8 cellular contexts compared by ENCODE assay signal in the genomic region with DNA sequence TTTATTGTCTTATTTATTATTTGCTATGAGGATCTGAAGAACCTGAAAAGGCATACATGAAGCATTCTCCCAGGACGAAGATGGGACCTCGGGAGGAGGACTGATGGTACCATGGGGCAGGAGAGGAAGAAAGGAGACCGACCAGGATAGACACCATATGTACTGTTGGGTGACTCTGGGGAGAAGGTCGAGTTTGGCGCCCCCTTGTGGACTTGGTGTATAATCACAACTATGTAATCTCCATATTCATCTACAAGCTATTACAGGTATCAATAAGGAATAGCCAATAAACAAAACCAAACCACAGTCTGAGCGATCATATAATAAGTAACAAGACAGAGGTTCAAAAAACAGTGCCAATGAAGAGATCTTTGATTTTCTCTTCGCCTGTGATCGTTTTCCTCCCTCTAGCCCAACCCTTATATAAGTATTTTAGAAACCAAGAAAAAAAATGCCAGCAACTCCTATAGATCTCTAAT.
DNase-seq lines count a peak whose midpoint lies in the region; ATAC-seq, FAIRE-seq and TF ChIP-seq lines count a peak whose summit lies in the region.

No MANE protein-coding gene starts in this region.

- no peaks in the 10 kb centered on the region for H3K36me3 Mint-ChIP-seq in activated T-helper 1 cell treated with anti-CD3 and anti-CD28 coated beads, Interleukin-12 subunit alpha, Interleukin-12 subunit beta, Interleukin-2, Interleukin-4 antibody, amounts not matched to agents 30 ng/mL and 10 ng/mL and 1 ng/mL, durations not matched to agents 14 hours and 24 hours and 36 hours (ENCODE audit: low read depth)

- no peak overlapping the region for H3K4me3 Mint-ChIP-seq in activated T-helper 1 cell treated with anti-CD3 and anti-CD28 coated beads, Interleukin-12 subunit alpha, Interleukin-12 subunit beta, Interleukin-2, Interleukin-4 antibody, amounts not matched to agents 30 ng/mL and 10 ng/mL and 1 ng/mL, durations not matched to agents 14 hours and 24 hours and 36 hours

- peaks cover 6% of the 10 kb centered on the region for H3K27me3 Mint-ChIP-seq in activated T-helper 1 cell treated with anti-CD3 and anti-CD28 coated beads, Interleukin-12 subunit alpha, Interleukin-12 subunit beta, Interleukin-2, Interleukin-4 antibody, amounts not matched to agents 30 ng/mL and 10 ng/mL and 1 ng/mL, durations not matched to agents 14 hours and 24 hours and 36 hours (ENCODE audit: insufficient read depth)

- DNase-seq in CD1c-positive myeloid dendritic cell (ENCODE audit: extremely low spot score) (peak; percentile 78), KG1 (lab: John Stamatoyannopoulos, UW) (peak; percentile 32), RCC 7860 (ENCODE audit: low spot score) (peak; percentile 28), foreskin keratinocyte (peak in 1 of 2 donors; percentile 28), pons (ENCODE audit: low spot score) (peak; percentile 58), ureter (ENCODE audit: low spot score) (peak; percentile 57)
- peak; percentile 41 for DNase-seq in activated T-helper 1 cell treated with anti-CD3 and anti-CD28 coated beads, Interleukin-12 subunit alpha, Interleukin-12 subunit beta, Interleukin-2, Interleukin-4 antibody, amounts not matched to agents 30 ng/mL and 10 ng/mL and 1 ng/mL, durations not matched to agents 14 hours and 24 hours and 36 hours (ENCODE audit: low spot score)

- H3K27ac ChIP-seq in foreskin keratinocyte = no peak overlapping the region

- peaks cover 12% of the 10 kb centered on the region for H3K27me3 ChIP-seq in foreskin keratinocyte

- intact Hi-C loops in activated T-helper 1 cell treated with anti-CD3 and anti-CD28 coated beads, Interleukin-12 subunit alpha, Interleukin-12 subunit beta, Interleukin-2, Interleukin-4 antibody, amounts not matched to agents 30 ng/mL and 10 ng/mL and 1 ng/mL, durations not matched to agents 14 hours and 24 hours and 36 hours (cut with micrococcal nuclease) = loop anchor here (1.0 to 5.0 kb wide), 4 partner anchors 482 to 1747 kb away; no protein-coding TSS in a partner anchor

- H3K27ac Mint-ChIP-seq in activated T-helper 1 cell treated with anti-CD3 and anti-CD28 coated beads, Interleukin-12 subunit alpha, Interleukin-12 subunit beta, Interleukin-2, Interleukin-4 antibody, amounts not matched to agents 30 ng/mL and 10 ng/mL and 1 ng/mL, durations not matched to agents 14 hours and 24 hours and 36 hours = no peak overlapping the region

- H3K4me1 Mint-ChIP-seq in activated T-helper 1 cell treated with anti-CD3 and anti-CD28 coated beads, Interleukin-12 subunit alpha, Interleukin-12 subunit beta, Interleukin-2, Interleukin-4 antibody, amounts not matched to agents 30 ng/mL and 10 ng/mL and 1 ng/mL, durations not matched to agents 14 hours and 24 hours and 36 hours (ENCODE audit: low read depth) = no peaks in the 10 kb centered on the region

- no peak for FAIRE-seq in RCC 7860 (lab: Jason Lieb, UNC)

- no peaks in the 10 kb centered on the region for H3K9me3 Mint-ChIP-seq in activated T-helper 1 cell treated with anti-CD3 and anti-CD28 coated beads, Interleukin-12 subunit alpha, Interleukin-12 subunit beta, Interleukin-2, Interleukin-4 antibody, amounts not matched to agents 30 ng/mL and 10 ng/mL and 1 ng/mL, durations not matched to agents 14 hours and 24 hours and 36 hours

- TF ChIP-seq CTCF in foreskin keratinocyte (conservative IDR thresholded peaks at IDR 0.05) = peak; percentile 71

- ATAC-seq in GM19455 (IDR thresholded peaks at IDR 0.05; ENCODE audit: unreplicated experiment) = peak; percentile 84
- peak; percentile 67 for ATAC-seq in foreskin keratinocyte

- H3K4me1 ChIP-seq in foreskin keratinocyte = no peaks in the 10 kb centered on the region
